8 cellular contexts compared by ENCODE assay signal in the genomic region with DNA sequence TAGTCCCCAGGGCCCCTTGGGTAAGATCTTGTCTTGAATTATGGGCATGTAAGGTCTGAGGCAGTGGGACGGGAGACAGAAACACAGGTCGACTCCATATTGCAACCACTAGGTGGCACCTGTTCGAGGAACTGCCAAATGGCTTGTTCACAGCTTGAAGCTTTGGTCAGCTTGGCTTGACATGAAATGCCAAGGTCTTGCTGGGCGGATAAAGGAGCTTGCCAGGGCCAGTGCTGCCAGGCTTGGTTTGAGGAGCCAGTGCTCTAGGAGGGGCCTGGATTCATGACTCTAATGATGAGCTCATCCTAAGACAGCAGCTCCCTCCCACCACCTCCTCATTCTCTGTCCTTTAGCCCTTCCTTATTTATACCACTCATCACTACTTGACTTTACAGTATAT.
DNase-seq lines count a peak whose midpoint lies in the region; ATAC-seq and TF ChIP-seq lines count a peak whose summit lies in the region.

No MANE protein-coding gene starts in this region.

- H3K4me3 ChIP-seq in WI38 (ENCODE audit: low read depth, low read length), result no peak overlapping the region

- ATAC-seq in HG02798 (IDR thresholded peaks at IDR 0.05; ENCODE audit: poor library complexity, unreplicated experiment) (peak; percentile 76), GM21367 (IDR thresholded peaks at IDR 0.05; ENCODE audit: unreplicated experiment) (no peak)

- TF ChIP-seq CTCF in GM10266 (IDR thresholded peaks at IDR 0.05; ENCODE audit: control insufficient read depth, insufficient read depth, low read depth, missing control alignments) (peak; percentile 90), WI38 (IDR thresholded peaks at IDR 0.05; ENCODE audit: low read depth, low read length) (peak; percentile 72)

- DNase-seq in GM10266 (ENCODE audit: extremely low spot score), result peak; percentile 80
- DNase-seq in NCI-H2171 treated with DMSO at 0.1 percent for 48 hours (lab: John Stamatoyannopoulos, UW), result peak; percentile 66
- DNase-seq in central memory CD4-positive, alpha-beta T cell, result peak; percentile 42
- DNase-seq in kidney glomerular epithelial cell (lab: John Stamatoyannopoulos, UW), result peak; percentile 73
- DNase-seq in stimulated activated CD4-positive, alpha-beta T cell treated with anti-CD3 and anti-CD28 coated beads, Interleukin-2, amount 100 ng/mL, for 48 hours, result peak; percentile 45
